Comparison of ENCODE assay signal across 2 cellular contexts in genomic region chr2:87742393-87743108, GRCh38. TPM values are rescaled to one million over a fixed set of nuclear protein-coding genes. Genes with fewer than 3 reads are reported as not detected.
"Had no signal": no experiment of that assay in that cellular context is flagged by ENCODE, and none has a peak within 500 bp of the region (broad histone marks: within the 10 kb centered on the region; RNA-seq: fewer than 3 reads in every experiment).

No MANE protein-coding gene starts in this region.

RNA-seq across cellular contexts. Expression of gene PLGLB2, which starts 5.3 kb away (rescaled TPM):
- total RNA-seq: SK-MEL-5 had no signal
- polyA plus RNA-seq: IgD-negative memory B cell had no signal
